ENCODE assay signal across 8 cellular contexts in genomic region chr6:170553686-170554085, GRCh38. TPM values are rescaled to one million over a fixed set of nuclear protein-coding genes. Genes with fewer than 3 reads are reported as not detected.
DNase-seq lines count a peak whose midpoint lies in the region; ATAC-seq, FAIRE-seq and TF ChIP-seq lines count a peak whose summit lies in the region.

No MANE protein-coding gene starts in this region.

- H2AFZ ChIP-seq in IMR-90 (replicated peaks; ENCODE audit: low read length, poor library complexity) = peak overlapping the region; percentile 92

- peak overlapping the region; percentile 35; the same call in 1 of the 2 replicates for H4K91ac ChIP-seq in IMR-90 (ENCODE audit: insufficient read depth, low read depth, low read length)

- H3K23ac ChIP-seq in IMR-90 (ENCODE audit: low read depth, low read length) = 0 out of 2 replicates have a peak overlapping the region, but pooled peaks have one; percentile 33

- peaks cover 37% of the 10 kb centered on the region for H4K20me1 ChIP-seq in IMR-90 (ENCODE audit: insufficient read depth, low read length)

- H3K36me3 Mint-ChIP-seq in activated CD8-positive, alpha-beta T cell treated with anti-CD3 and anti-CD28 coated beads for 36 hours (ENCODE audit: low read depth) = peaks cover 42% of the 10 kb centered on the region
- H3K36me3 Mint-ChIP-seq in osteocyte (ENCODE audit: unreplicated experiment) = peaks cover 8% of the 10 kb centered on the region

- H2AK5ac ChIP-seq in IMR-90 (ENCODE audit: low read depth, low read length) = no peak overlapping the region

- H3K9me3 Mint-ChIP-seq in activated CD8-positive, alpha-beta T cell treated with anti-CD3 and anti-CD28 coated beads for 36 hours = no peaks in the 10 kb centered on the region
- no peaks in the 10 kb centered on the region for H3K9me3 Mint-ChIP-seq in osteocyte (ENCODE audit: unreplicated experiment)

- peaks cover 46% of the 10 kb centered on the region for H3K4me1 Mint-ChIP-seq in activated CD8-positive, alpha-beta T cell treated with anti-CD3 and anti-CD28 coated beads for 36 hours (ENCODE audit: low read depth)
- peaks cover 26% of the 10 kb centered on the region for H3K4me1 Mint-ChIP-seq in osteocyte (ENCODE audit: unreplicated experiment)

- peaks cover 4% of the 10 kb centered on the region for H3K36me3 ChIP-seq in IMR-90 (ENCODE audit: control insufficient read depth, insufficient read depth, low read length)

- no CpG with 5 or more reads among the region's 12 CpGs for WGBS in IMR-90 (ENCODE audit: extremely low coverage in 2 of 2, insufficient read length in 1 of 2), 2 experiments
- WGBS in right cardiac atrium = under 1% methylated on average over 12 of the region's 12 CpGs

- peak overlapping the region; percentile 0; the same call in 1 of the 2 replicates for H3K56ac ChIP-seq in IMR-90 (ENCODE audit: extremely low read depth, insufficient read depth, low read length)

- no peaks in the 10 kb centered on the region for H3K27me3 Mint-ChIP-seq in activated CD8-positive, alpha-beta T cell treated with anti-CD3 and anti-CD28 coated beads for 36 hours
- no peaks in the 10 kb centered on the region for H3K27me3 Mint-ChIP-seq in osteocyte (ENCODE audit: unreplicated experiment)

- TF ChIP-seq POLR2A in GM12891 (IDR thresholded peaks at IDR 0.05; ENCODE audit: low read depth, low read length) (no peak), IMR-90 (IDR thresholded peaks at IDR 0.05; ENCODE audit: low read depth, low read length) (no peak)

- no peak for FAIRE-seq in GM12891 (lab: Jason Lieb, UNC)

- H3K4me3 Mint-ChIP-seq in activated CD8-positive, alpha-beta T cell treated with anti-CD3 and anti-CD28 coated beads for 36 hours = no peak overlapping the region
- no peak overlapping the region for H3K4me3 Mint-ChIP-seq in osteocyte (ENCODE audit: unreplicated experiment)

- H3K4ac ChIP-seq in IMR-90 (ENCODE audit: low read depth, low read length) = peak overlapping the region; percentile 19

- peak overlapping the region; percentile 50 to 83; a peak in 3 of 4 replicates for H4K8ac ChIP-seq in IMR-90 (ENCODE audit: low read depth in 2 of 2, low read length in 2 of 2)

- DNase-seq in GM12891 (ENCODE audit: insufficient read length, low spot score) = no peak
- DNase-seq in IMR-90 = peak; percentile 37
- no peak for DNase-seq in activated CD8-positive, alpha-beta T cell treated with anti-CD3 and anti-CD28 coated beads for 36 hours
- DNase-seq in right cardiac atrium = no peak
- no peak for DNase-seq in skeletal muscle cell (ENCODE audit: low read depth)
- DNase-seq in GM10266 (ENCODE audit: extremely low spot score) = no peak
- DNase-seq in osteocyte (ENCODE audit: extremely low spot score, unreplicated experiment) = no peak

- POLR2A ChIA-PET in IMR-90 (lab: Charles Lee; ENCODE audit: unreplicated experiment) = no interaction called here
- POLR2A ChIA-PET in activated CD8-positive, alpha-beta T cell treated with anti-CD3 and anti-CD28 coated beads for 36 hours (lab: Charles Lee) = interaction anchor here (0.9 to 2.7 kb wide), 7 partner anchors 10 to 852 kb away, joined by 3 to 20 read pairs (median 4); partner anchors contain the start of genes C6orf120, DYNLT2, ERMARD and PDCD2

- H3K27ac ChIP-seq in IMR-90 (ENCODE audit: insufficient read depth, low read length) = peak overlapping the region; percentile 52; the same call in 1 of the 2 replicates
- H3K27ac ChIP-seq in right cardiac atrium (ENCODE audit: low read length) = peak overlapping the region; percentile 56

- TF ChIP-seq CTCF in IMR-90 (conservative IDR thresholded peaks at IDR 0.05; ENCODE audit: low read depth, low read length) (no peak), GM10266 (IDR thresholded peaks at IDR 0.05; ENCODE audit: control insufficient read depth, insufficient read depth, low read depth, missing control alignments) (no peak), osteocyte (IDR thresholded peaks at IDR 0.05) (no peak)
- no peak for TF ChIP-seq CTCF in activated CD8-positive, alpha-beta T cell treated with anti-CD3 and anti-CD28 coated beads for 36 hours (IDR thresholded peaks at IDR 0.05)

- no peak overlapping the region for H2BK20ac ChIP-seq in IMR-90 (ENCODE audit: low read depth, low read length)

- H3K27me3 ChIP-seq in IMR-90 (ENCODE audit: control insufficient read depth, insufficient read depth, low read length) (no peaks in the 10 kb centered on the region), right cardiac atrium (ENCODE audit: control insufficient read depth, insufficient read depth) (no peaks in the 10 kb centered on the region)

- intact Hi-C loops in IMR-90 (cut with micrococcal nuclease) (no loop called here), right cardiac atrium (cut with DNase I) (no loop called here)
- intact Hi-C loops in activated CD8-positive, alpha-beta T cell treated with anti-CD3 and anti-CD28 coated beads for 36 hours (cut with micrococcal nuclease) = no loop called here

- CTCF ChIA-PET in IMR-90 (lab: Yijun Ruan, JAX) = no interaction called here
- CTCF ChIA-PET in activated CD8-positive, alpha-beta T cell treated with anti-CD3 and anti-CD28 coated beads for 36 hours (lab: Charles Lee) = interaction anchor here (1.1 to 3.4 kb wide), 3 partner anchors 24 to 843 kb away, joined by 4 to 17 read pairs (median 5); no protein-coding TSS in a partner anchor

- H3K18ac ChIP-seq in IMR-90 (ENCODE audit: low read depth, low read length) = peak overlapping the region; percentile 12; the same call in 1 of the 2 replicates

- no peak for TF ChIP-seq RAD21 in IMR-90 (IDR thresholded peaks at IDR 0.05; ENCODE audit: low read length)

- no peaks in the 10 kb centered on the region for H3K9me1 ChIP-seq in IMR-90 (ENCODE audit: insufficient read depth, low read length)

- H3K14ac ChIP-seq in IMR-90 (replicated peaks; ENCODE audit: low read depth, low read length) = 0 out of 2 replicates have a peak overlapping the region, but pooled peaks have one; percentile 35

- H3K9ac ChIP-seq in IMR-90 (ENCODE audit: low read depth, low read length) = peak overlapping the region; percentile 68

- H3K4me1 ChIP-seq in IMR-90 (ENCODE audit: control insufficient read depth, insufficient read depth, low read length) = no peaks in the 10 kb centered on the region; the same call in 1 of the 2 replicates
- no peaks in the 10 kb centered on the region for H3K4me1 ChIP-seq in right cardiac atrium (ENCODE audit: control insufficient read depth, insufficient read depth, low read length)

- dilution Hi-C loops in IMR-90 (cut with HindIII; ENCODE audit: low sequenced_read_pairs, unreplicated experiment) = no loop called here

- H3K4me3 ChIP-seq in IMR-90 (ENCODE audit: insufficient read depth, low read depth, low read length) = peak overlapping the region; percentile 70
- H3K4me3 ChIP-seq in right cardiac atrium (ENCODE audit: low read length) = peak overlapping the region; percentile 85
- H3K4me3 ChIP-seq in skeletal muscle cell (ENCODE audit: low read depth, low read length) = peak overlapping the region; percentile 98

- H3K9me3 ChIP-seq in IMR-90 (ENCODE audit: control insufficient read depth, insufficient read depth, low read length) (no peaks in the 10 kb centered on the region), right cardiac atrium (ENCODE audit: control insufficient read depth, low read length) (no peaks in the 10 kb centered on the region)

- ATAC-seq in GM21619 (IDR thresholded peaks at IDR 0.05; ENCODE audit: unreplicated experiment) = peak; percentile 23
- peak; percentile 22 for ATAC-seq in IMR-90 (ENCODE audit: low read depth)
- peak; percentile 62 for ATAC-seq in activated CD8-positive, alpha-beta T cell treated with anti-CD3 and anti-CD28 coated beads for 36 hours
- peak; percentile 53 to 64 for ATAC-seq in right cardiac atrium

- H3K27ac Mint-ChIP-seq in activated CD8-positive, alpha-beta T cell treated with anti-CD3 and anti-CD28 coated beads for 36 hours = no peak overlapping the region
- H3K27ac Mint-ChIP-seq in osteocyte (ENCODE audit: unreplicated experiment) = no peak overlapping the region

- BruUV-seq in IMR-90 (replicated peaks; lab: Mats Ljungman, UMichigan) = no TSS peak

- H2BK15ac ChIP-seq in IMR-90 (ENCODE audit: low read depth, low read length) = peak overlapping the region; percentile 35; the same call in 1 of the 3 replicates

- H3K4me2 ChIP-seq in IMR-90 (ENCODE audit: low read depth, low read length) = peak overlapping the region; percentile 96

- H2AK9ac ChIP-seq in IMR-90 (replicated peaks; ENCODE audit: low read depth, low read length, poor library complexity) = peak overlapping the region; percentile 3

- H2BK5ac ChIP-seq in IMR-90 (ENCODE audit: low read depth, low read length, poor library complexity, severe bottlenecking) = peak overlapping the region; percentile 31

- peaks cover 4 to 15% of the 10 kb centered on the region in 2 experiments; a peak in 2 of 4 replicates for H3K79me1 ChIP-seq in IMR-90 (ENCODE audit: low read depth in 1 of 2, low read length in 2 of 2)

- peak overlapping the region; percentile 68 for H4K5ac ChIP-seq in IMR-90 (ENCODE audit: low read depth, low read length)

- in situ Hi-C loops in IMR-90 (cut with MboI; ENCODE audit: low sequenced_read_pairs) = no loop called here

- H2BK120ac ChIP-seq in IMR-90 (ENCODE audit: low read depth, low read length) = 0 out of 2 replicates have a peak overlapping the region, but pooled peaks have one; percentile 9

RNA-seq across cellular contexts. Expression of gene TBP, which starts 0.5 kb away (rescaled TPM):
- polyA plus RNA-seq in GM12891 (2012; ENCODE audit: low read depth, missing spikeins) = 11.2 TPM
- total RNA-seq in IMR-90 (2012; rRNA removed) (8.8 and 12.2 TPM in 2 replicates), right cardiac atrium (10 to 100 TPM in 1 of 4 donors, 1 to 10 TPM in 3; 8.7 to 11.8 (median 9.2) TPM), osteocyte (16.0 and 20.4 TPM in 2 replicates)
- polyA plus RNA-seq in IMR-90 (2012; rRNA removed) (11.9 and 12.5 TPM in 2 replicates), right cardiac atrium (7.9 TPM)
- 21.1 and 33.4 TPM in 2 replicates for polyA plus RNA-seq in IMR-90 (2012; cell fraction: cytosol; rRNA removed)
- 67.2 and 70.9 TPM in 2 replicates for polyA plus RNA-seq in IMR-90 (2012; cell fraction: nucleus; rRNA removed; ENCODE audit: low replicate concordance)
- 10 to 100 TPM; 21.0 to 22.1 TPM for total RNA-seq in activated CD8-positive, alpha-beta T cell treated with anti-CD3 and anti-CD28 coated beads for 36 hours

RNA-seq across cellular contexts. Expression of gene PSMB1, which starts 0.6 kb away (rescaled TPM):
- 295 TPM for polyA plus RNA-seq in GM12891 (2012; ENCODE audit: low read depth, missing spikeins)
- total RNA-seq in IMR-90 (2012; rRNA removed) (508 and 560 TPM in 2 replicates), right cardiac atrium (100 to 1,000 TPM; 125 to 146 (median 144) TPM), osteocyte (139 and 151 TPM in 2 replicates)
- polyA plus RNA-seq in IMR-90 (2012; rRNA removed) (450 and 471 TPM in 2 replicates), right cardiac atrium (280 TPM)
- polyA plus RNA-seq in IMR-90 (2012; cell fraction: cytosol; rRNA removed) = 194 and 327 TPM in 2 replicates
- polyA plus RNA-seq in IMR-90 (2012; cell fraction: nucleus; rRNA removed; ENCODE audit: low replicate concordance) = 50.4 and 220 TPM in 2 replicates
- 100 to 1,000 TPM; 236 to 247 TPM for total RNA-seq in activated CD8-positive, alpha-beta T cell treated with anti-CD3 and anti-CD28 coated beads for 36 hours

RNA-seq across cellular contexts. Expression of gene PDCD2, which starts 30.8 kb away (rescaled TPM):
- polyA plus RNA-seq in GM12891 (2012; ENCODE audit: low read depth, missing spikeins) = 67.6 TPM
- total RNA-seq in IMR-90 (2012; rRNA removed) (46.1 and 50.3 TPM in 2 replicates), right cardiac atrium (10 to 100 TPM; 26.1 to 36.4 (median 30.9) TPM), osteocyte (52.9 and 60.7 TPM in 2 replicates)
- polyA plus RNA-seq in IMR-90 (2012; rRNA removed) (45.2 and 48.8 TPM in 2 replicates), right cardiac atrium (27.7 TPM)
- 15.4 and 40.9 TPM in 2 replicates for polyA plus RNA-seq in IMR-90 (2012; cell fraction: cytosol; rRNA removed)
- polyA plus RNA-seq in IMR-90 (2012; cell fraction: nucleus; rRNA removed; ENCODE audit: low replicate concordance) = 34.6 and 46.8 TPM in 2 replicates
- total RNA-seq in activated CD8-positive, alpha-beta T cell treated with anti-CD3 and anti-CD28 coated beads for 36 hours = 100 to 1,000 TPM; 132 to 140 TPM
